ENCODE assay signal across 15 cellular contexts in genomic region chr11:70861534-70861933, GRCh38.
DNase-seq lines count a peak whose midpoint lies in the region; ATAC-seq and TF ChIP-seq lines count a peak whose summit lies in the region.
"Had no signal": no experiment of that assay in that cellular context is flagged by ENCODE, and none has a peak within 500 bp of the region (broad histone marks: within the 10 kb centered on the region; RNA-seq: fewer than 3 reads in every experiment).

No MANE protein-coding gene starts in this region.

- TF ChIP-seq CTCF in omental fat pad (IDR thresholded peaks at IDR 0.05): no peak

- no peak overlapping the region for H3K27ac ChIP-seq in right cardiac atrium (ENCODE audit: low read length)
- H3K27ac ChIP-seq: A549, GM23248 had no signal

- H3K4me1 ChIP-seq in right cardiac atrium (ENCODE audit: control insufficient read depth, insufficient read depth, low read length): no peaks in the 10 kb centered on the region
- H3K4me1 ChIP-seq: A549 had no signal

- peak; percentile 41 for DNase-seq in NCI-H510A treated with DMSO at 0.1 percent for 48 hours (lab: John Stamatoyannopoulos, UW)
- no peak for DNase-seq in NCI-H510A (lab: John Stamatoyannopoulos, UW)
- DNase-seq in NCI-H2227 (lab: John Stamatoyannopoulos, UW; ENCODE audit: unreplicated experiment): peak; percentile 61
- DNase-seq in RPMI8226: peak; percentile 26
- no peak for DNase-seq in NCI-H2029 treated with DMSO at 0.1 percent for 48 hours (lab: John Stamatoyannopoulos, UW)
- no peak for DNase-seq in omental fat pad (ENCODE audit: low spot score)
- DNase-seq in right cardiac atrium: no peak
- DNase-seq: Caco-2, GM23248, NCI-H1930, NCI-H524, PC-3, T-cell had no signal

- no peaks in the 10 kb centered on the region for H3K9me3 ChIP-seq in right cardiac atrium (ENCODE audit: control insufficient read depth, low read length)
- H3K9me3 ChIP-seq: A549, Caco-2 had no signal

- ATAC-seq in omental fat pad (ENCODE audit: low FRiP score) (no peak), GM21381 (IDR thresholded peaks at IDR 0.05; ENCODE audit: unreplicated experiment) (no peak), right cardiac atrium (no peak)
- ATAC-seq: A549, PC-3, T-cell had no signal

- WGBS in right cardiac atrium: 44% methylated on average over 1 of the region's 1 CpG

- no peak overlapping the region for H3K4me3 ChIP-seq in right cardiac atrium (ENCODE audit: low read length)
- H3K4me3 ChIP-seq: A549, GM23248 had no signal

- intact Hi-C loops in right cardiac atrium (cut with DNase I): no loop called here

- no peaks in the 10 kb centered on the region for H3K27me3 ChIP-seq in right cardiac atrium (ENCODE audit: control insufficient read depth, insufficient read depth)

Comparison
In these comparisons a context has a peak if more than half of its experiments do, and no peak if none do; other contexts are left out.
1. DNase-seq: peak in NCI-H510A treated with DMSO at 0.1 percent for 48 hours (single experiment), NCI-H2227 (single experiment) and RPMI8226 (single experiment); none in NCI-H510A (single experiment), NCI-H2029 treated with DMSO at 0.1 percent for 48 hours (single experiment), omental fat pad (single experiment) and right cardiac atrium (0 of 3).